ENCODE assay signal across 15 cellular contexts in the genomic region with DNA sequence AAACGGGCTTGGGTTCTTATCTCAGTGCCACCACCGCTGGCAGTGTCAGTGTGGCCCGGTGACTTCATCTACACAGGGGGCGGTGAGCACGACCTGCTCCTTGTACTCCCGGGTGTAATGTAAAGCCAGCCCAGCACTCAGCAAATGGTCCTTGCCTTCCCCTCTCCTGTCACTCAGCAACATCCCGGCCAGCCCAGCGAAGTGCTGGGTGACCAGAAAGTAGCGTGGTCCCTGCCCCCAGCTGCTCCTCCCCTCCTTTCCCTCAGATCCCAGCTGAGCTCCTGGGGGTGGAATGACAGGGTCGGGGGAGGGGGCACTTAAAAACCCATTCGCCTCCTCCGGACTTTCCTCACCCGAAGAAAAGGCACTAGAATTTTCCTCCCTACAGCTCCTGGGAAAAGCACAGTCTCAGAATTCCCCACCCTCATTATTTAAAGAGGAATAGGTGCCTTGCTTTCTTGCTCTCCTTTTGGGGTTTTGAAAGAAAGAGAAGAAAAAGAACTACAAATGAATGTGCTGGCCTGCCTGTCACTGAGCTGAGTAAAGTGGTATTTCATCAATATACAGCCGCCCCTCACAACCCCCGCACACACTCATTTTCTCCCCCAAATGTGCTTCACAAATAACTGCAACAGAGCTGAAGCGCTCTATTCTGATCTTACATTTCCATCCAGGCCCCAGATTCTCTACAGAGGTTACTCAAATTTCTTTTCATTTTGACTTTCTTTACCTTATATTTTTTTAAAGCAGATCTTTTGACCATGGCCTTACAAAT. TPM values are rescaled to one million over a fixed set of nuclear protein-coding genes. Genes with fewer than 3 reads are reported as not detected.
A peak's percentile ranks its signal among the peaks of the same experiment; 100 is the strongest.
DNase-seq lines count a peak whose midpoint lies in the region; TF ChIP-seq lines count a peak whose summit lies in the region.
"Had no signal": no experiment of that assay in that cellular context is flagged by ENCODE, and none has a peak within 500 bp of the region (broad histone marks: within the 10 kb centered on the region; RNA-seq: fewer than 3 reads in every experiment).

No MANE protein-coding gene starts in this region.

- no peaks in the 10 kb centered on the region for H3K27me3 ChIP-seq in neural cell (ENCODE audit: insufficient read depth, low read depth, low read length)

- H3K27ac ChIP-seq in neural cell (ENCODE audit: low read length), result no peak overlapping the region
- H3K27ac ChIP-seq: heart right ventricle, tibial artery had no signal

- no peak for TF ChIP-seq RAD21 in neural cell (conservative IDR thresholded peaks at IDR 0.05)

- H3K36me3 ChIP-seq in neural cell (ENCODE audit: insufficient read depth, low read length), result no peaks in the 10 kb centered on the region
- H3K36me3 ChIP-seq: heart right ventricle, tibial artery had no signal

- no peak for TF ChIP-seq EP300 in neural cell (conservative IDR thresholded peaks at IDR 0.05; ENCODE audit: poor library complexity, severe bottlenecking)

- no peak overlapping the region for H3K4me3 Mint-ChIP-seq in activated CD4-positive, alpha-beta T cell treated with anti-CD3 and anti-CD28 coated beads, Interleukin-2, amount 10 ng/mL, durations not matched to agents 24 days and 14 days
- no peak overlapping the region for H3K4me3 Mint-ChIP-seq in activated T-helper 2 cell treated with anti-CD3 and anti-CD28 coated beads, Interferon-gamma antibody, Interleukin-2, Interleukin-4, amounts not matched to agents 10 μg/mL and 5 μg/mL and 100 μg/mL, durations not matched to agents 14 hours and 24 hours and 36 hours (ENCODE audit: low read depth)
- H3K4me3 Mint-ChIP-seq: natural killer cell treated with Interleukin-12 subunit alpha and Interleukin-12 subunit beta and Interleukin-15 and Interleukin-18, amount 100 ng/mL, for 72 hours had no signal

- H3F3A ChIP-seq in neural cell (ENCODE audit: insufficient read depth, low read length, poor library complexity, severe bottlenecking), result no peaks in the 10 kb centered on the region

- H3K4me3 ChIP-seq in neural cell (ENCODE audit: low read length), result peak overlapping the region; percentile 80
- H3K4me3 ChIP-seq: heart right ventricle, tibial artery had no signal

- no peaks in the 10 kb centered on the region for H3K36me3 Mint-ChIP-seq in activated CD4-positive, alpha-beta T cell treated with anti-CD3 and anti-CD28 coated beads, Interleukin-2, amount 10 ng/mL, durations not matched to agents 24 days and 14 days (ENCODE audit: low read depth)
- H3K36me3 Mint-ChIP-seq in activated T-helper 2 cell treated with anti-CD3 and anti-CD28 coated beads, Interferon-gamma antibody, Interleukin-2, Interleukin-4, amounts not matched to agents 10 μg/mL and 5 μg/mL and 100 μg/mL, durations not matched to agents 14 hours and 24 hours and 36 hours (ENCODE audit: low read depth), result no peaks in the 10 kb centered on the region
- H3K36me3 Mint-ChIP-seq: natural killer cell treated with Interleukin-12 subunit alpha and Interleukin-12 subunit beta and Interleukin-15 and Interleukin-18, amount 100 ng/mL, for 72 hours had no signal

- peaks cover 18% of the 10 kb centered on the region for H3K4me1 Mint-ChIP-seq in activated CD4-positive, alpha-beta T cell treated with anti-CD3 and anti-CD28 coated beads, Interleukin-2, amount 10 ng/mL, durations not matched to agents 24 days and 14 days
- H3K4me1 Mint-ChIP-seq in activated T-helper 2 cell treated with anti-CD3 and anti-CD28 coated beads, Interferon-gamma antibody, Interleukin-2, Interleukin-4, amounts not matched to agents 10 μg/mL and 5 μg/mL and 100 μg/mL, durations not matched to agents 14 hours and 24 hours and 36 hours (ENCODE audit: low read depth), result peaks cover 20% of the 10 kb centered on the region

- no peaks in the 10 kb centered on the region for H4K20me1 ChIP-seq in neural cell (ENCODE audit: insufficient read depth)

- no peaks in the 10 kb centered on the region for H3K9me2 ChIP-seq in neural cell (ENCODE audit: insufficient read depth, low read length)
- H3K9me2 ChIP-seq: SK-N-SH had no signal

- no peaks in the 10 kb centered on the region for H3K9me3 ChIP-seq in neural cell (ENCODE audit: low read length)
- H3K9me3 ChIP-seq: heart right ventricle, SK-N-SH, tibial artery had no signal

- peaks cover 28% of the 10 kb centered on the region for H3K79me2 ChIP-seq in neural cell (replicated peaks; ENCODE audit: insufficient read depth, low read length)

- in situ Hi-C loops in GM13976 (cut with MboI; ENCODE audit: low sequenced_read_pairs, unreplicated experiment), result no loop called here

- no peak overlapping the region for H2AFZ ChIP-seq in neural cell (ENCODE audit: low read depth, low read length)

- TF ChIP-seq CTCF in GM13976 (IDR thresholded peaks at IDR 0.05; ENCODE audit: borderline replicate concordance, control extremely low read depth, extremely low read depth, insufficient read depth, missing control alignments) (no peak), neural cell (IDR thresholded peaks at IDR 0.05; ENCODE audit: poor library complexity, severe bottlenecking) (no peak)

- H3K9me3 Mint-ChIP-seq in activated CD4-positive, alpha-beta T cell treated with anti-CD3 and anti-CD28 coated beads, Interleukin-2, amount 10 ng/mL, durations not matched to agents 24 days and 14 days, result no peaks in the 10 kb centered on the region
- H3K9me3 Mint-ChIP-seq in activated T-helper 2 cell treated with anti-CD3 and anti-CD28 coated beads, Interferon-gamma antibody, Interleukin-2, Interleukin-4, amounts not matched to agents 10 μg/mL and 5 μg/mL and 100 μg/mL, durations not matched to agents 14 hours and 24 hours and 36 hours, result no peaks in the 10 kb centered on the region
- H3K9me3 Mint-ChIP-seq: natural killer cell treated with Interleukin-12 subunit alpha and Interleukin-12 subunit beta and Interleukin-15 and Interleukin-18, amount 100 ng/mL, for 72 hours had no signal

- peaks cover 11% of the 10 kb centered on the region for H3K27me3 Mint-ChIP-seq in activated CD4-positive, alpha-beta T cell treated with anti-CD3 and anti-CD28 coated beads, Interleukin-2, amount 10 ng/mL, durations not matched to agents 24 days and 14 days
- peaks cover 15% of the 10 kb centered on the region for H3K27me3 Mint-ChIP-seq in activated T-helper 2 cell treated with anti-CD3 and anti-CD28 coated beads, Interferon-gamma antibody, Interleukin-2, Interleukin-4, amounts not matched to agents 10 μg/mL and 5 μg/mL and 100 μg/mL, durations not matched to agents 14 hours and 24 hours and 36 hours (ENCODE audit: low read depth)

- peak overlapping the region; percentile 38 for H3K9ac ChIP-seq in neural cell (ENCODE audit: low read length)
- H3K9ac ChIP-seq: SK-N-SH had no signal

- DNase-seq in activated CD4-positive, alpha-beta T cell treated with anti-CD3 and anti-CD28 coated beads, Interleukin-2, amount 10 ng/mL, durations not matched to agents 24 days and 14 days, result no peak
- no peak for DNase-seq in activated CD4-positive, alpha-beta T cell treated with anti-CD3 and anti-CD28 coated beads, Interleukin-2, amount 50 U/mL, for 1 hour
- DNase-seq in GM13976 (ENCODE audit: low spot score), result peak; percentile 47
- DNase-seq in activated T-helper 2 cell treated with anti-CD3 and anti-CD28 coated beads, Interferon-gamma antibody, Interleukin-2, Interleukin-4, amounts not matched to agents 10 μg/mL and 5 μg/mL and 100 μg/mL, durations not matched to agents 14 hours and 24 hours and 36 hours (ENCODE audit: low spot score), result no peak
- no peak for DNase-seq in NCI-H510A treated with DMSO at 0.1 percent for 48 hours (lab: John Stamatoyannopoulos, UW)
- no peak for DNase-seq in iPS-NIHi7 (ENCODE audit: extremely low spot score)
- DNase-seq in middle frontal gyrus (ENCODE audit: extremely low spot score, low spot score), result no peak
- DNase-seq: heart right ventricle, left cardiac atrium, NCI-H1930, tibial artery had no signal

- peak overlapping the region; percentile 34 for H3K27ac Mint-ChIP-seq in activated CD4-positive, alpha-beta T cell treated with anti-CD3 and anti-CD28 coated beads, Interleukin-2, amount 10 ng/mL, durations not matched to agents 24 days and 14 days
- peak overlapping the region; percentile 33 for H3K27ac Mint-ChIP-seq in activated T-helper 2 cell treated with anti-CD3 and anti-CD28 coated beads, Interferon-gamma antibody, Interleukin-2, Interleukin-4, amounts not matched to agents 10 μg/mL and 5 μg/mL and 100 μg/mL, durations not matched to agents 14 hours and 24 hours and 36 hours
- H3K27ac Mint-ChIP-seq: natural killer cell treated with Interleukin-12 subunit alpha and Interleukin-12 subunit beta and Interleukin-15 and Interleukin-18, amount 100 ng/mL, for 72 hours had no signal

- intact Hi-C loops in activated CD4-positive, alpha-beta T cell treated with anti-CD3 and anti-CD28 coated beads, Interleukin-2, amount 10 ng/mL, durations not matched to agents 24 days and 14 days (cut with micrococcal nuclease), result no loop called here
- intact Hi-C loops in activated T-helper 2 cell treated with anti-CD3 and anti-CD28 coated beads, Interferon-gamma antibody, Interleukin-2, Interleukin-4, amounts not matched to agents 10 μg/mL and 5 μg/mL and 100 μg/mL, durations not matched to agents 14 hours and 24 hours and 36 hours (cut with micrococcal nuclease), result no loop called here

- peak overlapping the region; percentile 1 for H3K4me2 ChIP-seq in neural cell (ENCODE audit: low read length)
- H3K4me2 ChIP-seq: SK-N-SH had no signal

TF ChIP-seq in neural cell, 6 proteins besides CTCF, POLR2A, EP300 and RAD21 (continues in another document):
- TF ChIP-seq TAF1 (IDR thresholded peaks at IDR 0.05; ENCODE audit: low read depth), result no peak

RNA-seq across cellular contexts. Expression of a gene that starts 7.0 kb away (rescaled TPM):
- 0.35 and 0.54 TPM in 2 replicates for total RNA-seq in activated CD4-positive, alpha-beta T cell treated with anti-CD3 and anti-CD28 coated beads, Interleukin-2, amount 10 ng/mL, durations not matched to agents 24 days and 14 days
- total RNA-seq in activated T-helper 2 cell treated with anti-CD3 and anti-CD28 coated beads, Interferon-gamma antibody, Interleukin-2, Interleukin-4, amounts not matched to agents 10 μg/mL and 5 μg/mL and 100 μg/mL, durations not matched to agents 14 hours and 24 hours and 36 hours, result 0.39 and 0.91 TPM in 2 replicates
- 2.2 and 2.4 TPM in 2 replicates for polyA plus RNA-seq in neural cell
- polyA minus RNA-seq in neural cell, result 7.1 and 10.3 TPM in 2 replicates
- total RNA-seq: Calu3 had no signal
